Comparison of ENCODE assay signal across 13 cellular contexts in genomic region chr3:9279959-9280358, GRCh38.
DNase-seq lines count a peak whose midpoint lies in the region; ATAC-seq and TF ChIP-seq lines count a peak whose summit lies in the region.
"Had no signal": no experiment of that assay in that cellular context is flagged by ENCODE, and none has a peak within 500 bp of the region (broad histone marks: within the 10 kb centered on the region; RNA-seq: fewer than 3 reads in every experiment).

No MANE protein-coding gene starts in this region.

- no peak for ATAC-seq in HG02973 (IDR thresholded peaks at IDR 0.05; ENCODE audit: unreplicated experiment)
- ATAC-seq: activated T-helper 17 cell treated with anti-CD3 and anti-CD28 coated beads, Interleukin-2, amount 50 U/mL, for 72 hours had no signal

- no peaks in the 10 kb centered on the region for H3K27me3 ChIP-seq in iPS-20b (ENCODE audit: insufficient read depth, low read length)

- H3K4me1 ChIP-seq in iPS-20b (ENCODE audit: insufficient read depth, low read length), result peaks cover 10% of the 10 kb centered on the region

- H3K36me3 ChIP-seq in iPS-20b (ENCODE audit: insufficient read depth, low read depth, low read length), result no peaks in the 10 kb centered on the region

- DNase-seq in DMS 273 (lab: John Stamatoyannopoulos, UW; ENCODE audit: unreplicated experiment) (peak; percentile 29), DMS 273 treated with DMSO at 0.1 percent for 48 hours (lab: John Stamatoyannopoulos, UW) (no peak), retinal pigment epithelial cell (ENCODE audit: low read depth) (peak; percentile 16), NCI-H187 treated with DMSO at 0.1 percent for 48 hours (lab: John Stamatoyannopoulos, UW) (no peak), HuH-7.5 (ENCODE audit: low spot score) (no peak)
- DNase-seq: NCI-H2081 treated with DMSO at 0.1 percent for 48 hours, nephron progenitor cell had no signal

- no peak for TF ChIP-seq CTCF in retinal pigment epithelial cell (conservative IDR thresholded peaks at IDR 0.05; ENCODE audit: low read depth, low read length)

- peak overlapping the region; percentile 30; the same call in 1 of the 2 replicates for H3K9ac ChIP-seq in iPS-20b (ENCODE audit: low read depth, low read length)

- H3K9me3 ChIP-seq in iPS-20b (ENCODE audit: insufficient read depth, low read depth, low read length), result no peaks in the 10 kb centered on the region

- H3K4me3 ChIP-seq in iPS-20b (ENCODE audit: low read length), result peak overlapping the region; percentile 21; the same call in 1 of the 2 replicates
- H3K4me3 ChIP-seq in retinal pigment epithelial cell (ENCODE audit: low read length), result no peak overlapping the region

- H3K27ac ChIP-seq in angular gyrus (ENCODE audit: low read depth, low read length), result peak overlapping the region; percentile 63
- no peak overlapping the region for H3K27ac ChIP-seq in iPS-20b (ENCODE audit: low read length)
- H3K27ac ChIP-seq: 22Rv1, HL-60 had no signal

Comparison
In these comparisons a context has a peak if more than half of its experiments do, and no peak if none do; other contexts are left out.
1. DNase-seq: peak in DMS 273 (single experiment) and retinal pigment epithelial cell (single experiment); none in DMS 273 treated with DMSO at 0.1 percent for 48 hours (single experiment), NCI-H187 treated with DMSO at 0.1 percent for 48 hours (single experiment) and HuH-7.5 (single experiment).